In the genomic region with DNA sequence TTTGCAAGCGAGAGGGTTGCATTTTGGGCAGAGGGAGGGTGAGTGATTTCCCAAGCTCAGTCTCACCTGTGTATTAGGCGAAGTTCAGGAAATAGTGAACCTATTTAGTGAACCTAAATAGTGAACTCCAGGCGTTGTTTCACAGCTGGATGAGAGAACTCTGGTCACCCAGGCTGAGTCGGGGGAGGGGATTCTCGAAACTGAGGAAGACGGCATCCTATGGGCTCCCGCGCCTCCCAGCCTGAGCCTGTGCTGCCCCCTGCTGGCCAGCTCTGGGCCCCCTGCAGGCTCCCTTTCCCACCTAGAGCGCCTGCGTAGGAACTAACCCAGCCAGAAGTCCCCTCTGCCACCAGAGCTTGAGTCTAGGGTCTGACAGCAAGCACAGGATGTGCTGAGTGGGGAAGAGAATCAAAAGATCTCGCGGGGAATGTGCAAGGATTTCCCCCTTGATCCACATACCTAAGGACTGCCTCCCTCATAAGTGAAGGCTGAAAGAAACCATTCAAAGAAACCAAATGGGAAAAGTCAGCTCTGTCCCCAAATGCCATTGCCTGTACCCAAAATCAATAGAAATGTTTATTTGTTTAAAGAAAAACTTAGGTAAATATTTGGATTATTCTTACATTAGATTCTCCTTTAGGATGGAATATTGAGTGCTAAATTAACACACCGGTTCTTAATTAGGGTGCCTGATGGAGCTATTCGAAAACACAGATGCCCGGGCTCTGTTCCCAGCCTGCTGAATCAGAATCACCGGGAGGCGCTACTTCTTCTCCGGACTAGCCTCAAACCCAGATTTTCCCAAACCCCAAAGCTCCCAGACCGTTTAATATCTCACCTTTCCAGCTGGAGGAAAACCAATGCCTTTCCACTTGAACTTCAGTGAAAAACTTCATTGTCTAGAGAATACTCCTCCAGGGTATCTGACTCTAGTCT, we compare ENCODE assay signal across 8 cellular contexts. TPM values are rescaled to one million over a fixed set of nuclear protein-coding genes. Genes with fewer than 3 reads are reported as not detected.
A peak's percentile ranks its signal among the peaks of the same experiment; 100 is the strongest.
DNase-seq lines count a peak whose midpoint lies in the region; ATAC-seq and TF ChIP-seq lines count a peak whose summit lies in the region.

No MANE protein-coding gene starts in this region.

- no peak overlapping the region for H3K27ac ChIP-seq in KMS-11
- no peak overlapping the region for H3K27ac ChIP-seq in SK-N-SH (ENCODE audit: low read depth in 2 of 2, low read length in 1 of 2)

- POLR2A ChIA-PET in SK-N-SH (lab: Yijun Ruan, JAX) = interaction anchor here (0.9 to 1.2 kb wide), 2 partner anchors 46 to 127 kb away, joined by 3 to 4 read pairs; no protein-coding TSS in a partner anchor

- H3K4me2 ChIP-seq in KMS-11 = peak overlapping the region; percentile 45; the same call in 1 of the 2 replicates
- peak overlapping the region; percentile 65 for H3K4me2 ChIP-seq in SK-N-SH

- H3K79me2 ChIP-seq in KMS-11 (ENCODE audit: insufficient read depth, low read depth) (no peaks in the 10 kb centered on the region), SK-N-SH (ENCODE audit: insufficient read depth) (no peaks in the 10 kb centered on the region)

- H3F3A ChIP-seq in SK-N-SH (replicated peaks; ENCODE audit: insufficient read depth) = peaks cover 12% of the 10 kb centered on the region

- no peaks in the 10 kb centered on the region for H3K36me3 ChIP-seq in KMS-11 (ENCODE audit: insufficient read depth)
- no peaks in the 10 kb centered on the region for H3K36me3 ChIP-seq in SK-N-SH (replicated peaks in 1 of 2; ENCODE audit: control insufficient read depth in 1 of 2, insufficient read depth in 2 of 2, low read length in 1 of 2)

- 4% methylated on average over 15 of the region's 19 CpGs for whole genome bisulfite sequencing in SK-N-SH (ENCODE audit: low lambda C conversion rate)

- TF ChIP-seq EP300 in SK-N-SH (IDR thresholded peaks at IDR 0.05; ENCODE audit: borderline replicate concordance in 1 of 2, low read depth in 1 of 2, low read length in 1 of 2) = no peak

- intact Hi-C loops in CD14-positive monocyte (cut with micrococcal nuclease) = loop anchor here (2.0 to 5.0 kb wide), 2 partner anchors 198 to 199 kb away; no protein-coding TSS in a partner anchor
- intact Hi-C loops in cardiac septum (cut with DNase I) = loop anchor here (2.0 kb wide), 1 partner anchor 198 kb away; no protein-coding TSS in a partner anchor

- peak; percentile 82 for TF ChIP-seq RAD21 in SK-N-SH (IDR thresholded peaks at IDR 0.05; ENCODE audit: low read length)

- H3K9me3 Mint-ChIP-seq in CD14-positive monocyte = peaks cover 0 to 4% (median 0%) of the 10 kb centered on the region in 7 donors

- peak overlapping the region in 1 of 2 donors; percentile 35 for H3K4me3 Mint-ChIP-seq in CD14-positive monocyte

- ATAC-seq in GM21367 (IDR thresholded peaks at IDR 0.05; ENCODE audit: unreplicated experiment) (peak; percentile 52), GM18870 (IDR thresholded peaks at IDR 0.05; ENCODE audit: unreplicated experiment) (no peak)

- H3K36me3 Mint-ChIP-seq in CD14-positive monocyte = no peaks in the 10 kb centered on the region

- peaks cover 13 to 37% (median 17%) of the 10 kb centered on the region in 3 donors for H3K27me3 Mint-ChIP-seq in CD14-positive monocyte (ENCODE audit: low read depth in 3 of 3)

- TF ChIP-seq CTCF in CD14-positive monocyte (IDR thresholded peaks at IDR 0.05) (peak; percentile 92), KMS-11 (conservative IDR thresholded peaks at IDR 0.05; ENCODE audit: low read depth, low read length) (peak; percentile 77), SK-N-SH (IDR thresholded peaks at IDR 0.05) (peak; percentile 79), retinal pigment epithelial cell (conservative IDR thresholded peaks at IDR 0.05; ENCODE audit: low read depth, low read length) (peak; percentile 91)

- H3K4me1 ChIP-seq in KMS-11 (ENCODE audit: low read depth, poor library complexity, severe bottlenecking) (no peaks in the 10 kb centered on the region), SK-N-SH (ENCODE audit: control insufficient read depth in 1 of 2, insufficient read depth in 2 of 2, low read depth in 1 of 2, low read length in 1 of 2) (peaks cover 0 to 2% of the 10 kb centered on the region in 2 experiments; a peak in 2 of 4 replicates)

- H3K4me1 Mint-ChIP-seq in CD14-positive monocyte = no peaks in the 10 kb centered on the region

- H3K27ac Mint-ChIP-seq in CD14-positive monocyte = no peak overlapping the region

- H4K20me1 ChIP-seq in KMS-11 (ENCODE audit: insufficient read depth) (no peaks in the 10 kb centered on the region), SK-N-SH (ENCODE audit: insufficient read depth) (no peaks in the 10 kb centered on the region)

- H2AFZ ChIP-seq in KMS-11 (ENCODE audit: low read depth) = peak overlapping the region; percentile 44; the same call in 1 of the 2 replicates
- H2AFZ ChIP-seq in SK-N-SH (ENCODE audit: low read depth) = peak overlapping the region; percentile 88; the same call in 1 of the 2 replicates

- no peaks in the 10 kb centered on the region for H3K9me2 ChIP-seq in SK-N-SH

- CTCF ChIA-PET in SK-N-SH (lab: Yijun Ruan, JAX) = interaction anchor here (0.5 to 3.6 kb wide), 59 partner anchors 9 to 422 kb away, joined by 3 to 48 read pairs (median 5); partner anchors contain the start of genes TAT and ZNF23

- H3K9ac ChIP-seq in KMS-11 (no peak overlapping the region), SK-N-SH (no peak overlapping the region)

- H3K27me3 ChIP-seq in KMS-11 (ENCODE audit: insufficient read depth, low read depth) (no peaks in the 10 kb centered on the region), SK-N-SH (ENCODE audit: insufficient read depth) (peaks cover 9% of the 10 kb centered on the region; the same call in 1 of the 2 replicates)

- no peaks in the 10 kb centered on the region for H3K9me3 ChIP-seq in SK-N-SH

- H3K4me3 ChIP-seq in KMS-11 (IDR thresholded peaks at IDR 0.05; ENCODE audit: insufficient read depth, low read depth, low read length) = no peak overlapping the region
- peak overlapping the region in 1 of 2 experiments; percentile 50; a peak in 3 of 4 replicates for H3K4me3 ChIP-seq in SK-N-SH (ENCODE audit: low read depth in 2 of 2, low read length in 1 of 2)
- H3K4me3 ChIP-seq in retinal pigment epithelial cell (ENCODE audit: low read length) = no peak overlapping the region

- DNase-seq in CD14-positive monocyte (ENCODE audit: low spot score) (peak; percentile 53), SK-N-SH (peak; percentile 91), cardiac septum (ENCODE audit: low spot score) (peak; percentile 79), retinal pigment epithelial cell (ENCODE audit: low read depth) (no peak)
- DNase-seq in activated naive CD4-positive, alpha-beta T cell treated with anti-CD3 and anti-CD28 coated beads, Interleukin-2, amount 50 U/mL, for 16 hours = peak; percentile 79

TF ChIP-seq in SK-N-SH, 30 proteins besides CTCF, POLR2A, EP300 and RAD21:
- no peak for TF ChIP-seq RCOR1 (IDR thresholded peaks at IDR 0.05; ENCODE audit: low read length)
- peak; percentile 70 for TF ChIP-seq NRF1 (IDR thresholded peaks at IDR 0.05; ENCODE audit: low read depth, low read length)
- TF ChIP-seq SMC3 (IDR thresholded peaks at IDR 0.05; ENCODE audit: low read depth, low read length) = peak; percentile 50
TF ChIP-seq in SK-N-SH: peak in this region for 2.

RNA-seq across cellular contexts. Expression of gene MARVELD3, which starts 14.8 kb away (rescaled TPM):
- polyA plus RNA-seq in CD14-positive monocyte (under 1 TPM in 1 of 2 donors, not detected in 1; 0.12 TPM), SK-N-SH (2012; rRNA removed) (not detected in 2 replicates)
- 0.06 TPM in 1 of 2 replicates, not detected in the other for polyA plus RNA-seq in SK-N-SH (2012; cell fraction: cytosol; rRNA removed)
- polyA plus RNA-seq in SK-N-SH (2012; cell fraction: nucleus; rRNA removed) = 0.06 TPM in 1 of 2 replicates, not detected in the other
- not detected for total RNA-seq in cardiac septum

RNA-seq across cellular contexts. Expression of gene TAT, which starts 34.3 kb away (rescaled TPM):
- not detected for polyA plus RNA-seq in CD14-positive monocyte
- not detected in 2 replicates for polyA plus RNA-seq in SK-N-SH (2012; rRNA removed)
- not detected in 2 replicates for polyA plus RNA-seq in SK-N-SH (2012; cell fraction: cytosol; rRNA removed)
- not detected in 2 replicates for polyA plus RNA-seq in SK-N-SH (2012; cell fraction: nucleus; rRNA removed)
- total RNA-seq in cardiac septum = not detected
